25 cellular contexts compared by ENCODE assay signal in the genomic region with DNA sequence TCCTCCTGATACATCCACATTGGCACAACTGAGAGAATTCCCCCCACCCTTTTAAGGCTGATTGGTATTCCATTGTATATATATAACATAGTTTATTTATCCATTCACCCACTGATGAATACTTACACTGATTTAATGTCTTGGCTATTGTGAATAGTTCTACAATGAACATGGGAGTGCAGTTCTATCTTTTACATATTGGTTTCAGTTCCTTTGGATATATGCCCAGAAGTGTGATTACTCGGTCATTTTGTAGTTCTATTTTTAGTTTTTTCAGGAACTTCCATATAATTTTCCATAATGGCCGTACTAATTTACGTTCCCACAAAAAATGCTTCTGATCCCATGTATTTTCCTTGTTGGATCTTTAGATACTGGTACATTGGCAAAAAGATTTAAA.
A peak's percentile ranks its signal among the peaks of the same experiment; 100 is the strongest.
DNase-seq lines count a peak whose midpoint lies in the region; ATAC-seq, FAIRE-seq and TF ChIP-seq lines count a peak whose summit lies in the region.
"Had no signal": no experiment of that assay in that cellular context is flagged by ENCODE, and none has a peak within 500 bp of the region (broad histone marks: within the 10 kb centered on the region; RNA-seq: fewer than 3 reads in every experiment).

No MANE protein-coding gene starts in this region.

- TF ChIP-seq CTCF in AG10803 (conservative IDR thresholded peaks at IDR 0.05; ENCODE audit: low read length) (no peak), choroid plexus epithelial cell (conservative IDR thresholded peaks at IDR 0.05; ENCODE audit: low read depth, low read length) (no peak), GM13976 (IDR thresholded peaks at IDR 0.05; ENCODE audit: borderline replicate concordance, control extremely low read depth, extremely low read depth, insufficient read depth, missing control alignments) (no peak)

- ATAC-seq in HG02938 (IDR thresholded peaks at IDR 0.05; ENCODE audit: unreplicated experiment) = no peak
- no peak for ATAC-seq in GM19395 (IDR thresholded peaks at IDR 0.05; ENCODE audit: unreplicated experiment)
- ATAC-seq: activated T-cell treated with anti-CD3 and anti-CD28 coated beads, Interleukin-2, amount 50 U/mL, for 4 hours; PC-3; T-cell; upper lobe of right lung had no signal

- peak; percentile 84 for FAIRE-seq in islet of Langerhans (lab: Jason Lieb, UNC)
- FAIRE-seq: G401.6, TTC549 had no signal

- in situ Hi-C loops in GM13976 (cut with MboI; ENCODE audit: low sequenced_read_pairs, unreplicated experiment) = no loop called here

- DNase-seq in AG10803 (ENCODE audit: low read depth) = peak; percentile 38
- peak; percentile 54 for DNase-seq in NCI-H2081 treated with DMSO at 0.1 percent for 48 hours (lab: John Stamatoyannopoulos, UW)
- peak; percentile 47 for DNase-seq in choroid plexus epithelial cell (ENCODE audit: low read depth)
- no peak for DNase-seq in GM13976 (ENCODE audit: low spot score)
- DNase-seq in globus pallidus (ENCODE audit: low spot score) = no peak
- DNase-seq: activated CD4-positive, CD25-positive, alpha-beta regulatory T cell treated with anti-CD3 and anti-CD28 coated beads, Interleukin-2, amount 50 U/mL, for 72 hours; activated CD8-positive, alpha-beta memory T cell treated with anti-CD3 and anti-CD28 coated beads for 24 hours; activated naive CD4-positive, alpha-beta T cell treated with Interleukin-2 at 50 U/mL for 16 hours; activated T-cell treated with anti-CD3 and anti-CD28 coated beads, Interleukin-2, amount 50 U/mL, for 4 hours; amygdala; CD4-positive, alpha-beta T cell; KG1; midbrain; NCI-H187 treated with DMSO at 0.1 percent for 48 hours; NCI-H345; PC-3; SHP77; substantia nigra; T-cell; upper lobe of right lung had no signal

- H3K4me3 ChIP-seq in AG10803 (ENCODE audit: low read length) (no peak overlapping the region), choroid plexus epithelial cell (ENCODE audit: low read depth, low read length) (no peak overlapping the region)
- H3K4me3 ChIP-seq: upper lobe of right lung had no signal

Comparison
In these comparisons a context has a peak if more than half of its experiments do, and no peak if none do; other contexts are left out.
1. DNase-seq: peak in AG10803 (single experiment), NCI-H2081 treated with DMSO at 0.1 percent for 48 hours (single experiment) and choroid plexus epithelial cell (single experiment); none in GM13976 (single experiment) and globus pallidus (single experiment).